In genomic region chr2:188572592-188572991, GRCh38 we compare ENCODE assay signal across 14 cellular contexts.
DNase-seq lines count a peak whose midpoint lies in the region; TF ChIP-seq lines count a peak whose summit lies in the region.
"Had no signal": no experiment of that assay in that cellular context is flagged by ENCODE, and none has a peak within 500 bp of the region (broad histone marks: within the 10 kb centered on the region; RNA-seq: fewer than 3 reads in every experiment).

No MANE protein-coding gene starts in this region.

- TF ChIP-seq POLR2A in suprapubic skin (IDR thresholded peaks at IDR 0.05) (no peak), ovary (IDR thresholded peaks at IDR 0.05) (no peak)

- no peak for TF ChIP-seq EP300 in suprapubic skin (IDR thresholded peaks at IDR 0.05)
- TF ChIP-seq EP300 in ovary (IDR thresholded peaks at IDR 0.05): no peak

- WGBS in suprapubic skin: 91% methylated on average over 1 of the region's 1 CpG
- 96 to 97% (median 96%) methylated on average over 1 of the region's 1 CpG for WGBS in ovary, 3 donors

- H3K36me3 ChIP-seq in suprapubic skin (no peaks in the 10 kb centered on the region), ovary (no peaks in the 10 kb centered on the region)
- H3K36me3 ChIP-seq: BLaER1 had no signal

- DNase-seq in LNCaP clone FGC (ENCODE audit: low read depth) (peak; percentile 68), suprapubic skin (ENCODE audit: low spot score in 2 of 2) (no peak), ovary (no peak), A172 (ENCODE audit: low spot score) (no peak)
- DNase-seq in activated CD8-positive, alpha-beta memory T cell treated with anti-CD3 and anti-CD28 coated beads, Interleukin-2, amount 50 U/mL, for 4 hours: no peak
- DNase-seq: AML-193; Caco-2; CD8-positive, alpha-beta memory T cell; H7; IMR-90 had no signal

- TF ChIP-seq CTCF in 22Rv1 (IDR thresholded peaks at IDR 0.05) (no peak), LNCaP clone FGC (IDR thresholded peaks at IDR 0.05; ENCODE audit: control insufficient read depth, extremely low read depth, insufficient read depth) (no peak), VCaP (conservative IDR thresholded peaks at IDR 0.05) (no peak), suprapubic skin (IDR thresholded peaks at IDR 0.05) (no peak), ovary (IDR thresholded peaks at IDR 0.05) (no peak)

- peak overlapping the region; percentile 94 for H3K27ac ChIP-seq in 22Rv1
- H3K27ac ChIP-seq in VCaP: peak overlapping the region; percentile 83
- peak overlapping the region; percentile 10 for H3K27ac ChIP-seq in suprapubic skin
- no peak overlapping the region for H3K27ac ChIP-seq in ovary
- H3K27ac ChIP-seq: BLaER1 had no signal

- H3K27me3 ChIP-seq in suprapubic skin (no peaks in the 10 kb centered on the region), ovary (no peaks in the 10 kb centered on the region)
- H3K27me3 ChIP-seq: BLaER1 had no signal

- H3K4me3 ChIP-seq in LNCaP clone FGC (ENCODE audit: low read depth, low read length): no peak overlapping the region
- no peak overlapping the region for H3K4me3 ChIP-seq in suprapubic skin
- H3K4me3 ChIP-seq in ovary: no peak overlapping the region
- H3K4me3 ChIP-seq: BLaER1, GM23338 had no signal

- H3K9me3 ChIP-seq in suprapubic skin (no peaks in the 10 kb centered on the region), ovary (no peaks in the 10 kb centered on the region)
- H3K9me3 ChIP-seq: BLaER1, Caco-2 had no signal

- intact Hi-C loops in ovary (cut with DNase I): no loop called here

- peaks cover 3% of the 10 kb centered on the region for H3K4me1 ChIP-seq in suprapubic skin
- no peaks in the 10 kb centered on the region for H3K4me1 ChIP-seq in ovary (ENCODE audit: insufficient read depth)
- H3K4me1 ChIP-seq: BLaER1 had no signal

Comparison
In these comparisons a context has a peak if more than half of its experiments do, and no peak if none do; other contexts are left out.
1. H3K27ac ChIP-seq: peak in 22Rv1 (single experiment), VCaP (single experiment) and suprapubic skin (single experiment); none in ovary (0 of 2).